In genomic region chr16:5056347-5056746, GRCh38 we compare ENCODE assay signal across 1 cellular context.
TF ChIP-seq lines count a peak whose summit lies in the region.

No MANE protein-coding gene starts in this region.

TF ChIP-seq in IMR-90, 13 proteins besides CTCF, POLR2A, EP300 and RAD21:
- TF ChIP-seq MXI1 (IDR thresholded peaks at IDR 0.05; ENCODE audit: borderline replicate concordance, low read depth, low read length) (no peak), SMC3 (IDR thresholded peaks at IDR 0.05; ENCODE audit: low read depth, low read length) (no peak), CEBPB (IDR thresholded peaks at IDR 0.05; ENCODE audit: low read depth, low read length) (no peak), BHLHE40 (IDR thresholded peaks at IDR 0.05; ENCODE audit: low read depth, low read length) (no peak), FOS (IDR thresholded peaks at IDR 0.05; ENCODE audit: low read depth, low read length) (no peak), NFE2L2 (IDR thresholded peaks at IDR 0.05; ENCODE audit: low read depth, low read length) (no peak), CHD1 (IDR thresholded peaks at IDR 0.05; ENCODE audit: low read depth, low read length) (no peak), MAZ (IDR thresholded peaks at IDR 0.05; ENCODE audit: borderline replicate concordance, low read depth, low read length) (no peak), USF2 (IDR thresholded peaks at IDR 0.05; ENCODE audit: low read depth, low read length) (no peak), MAFK (IDR thresholded peaks at IDR 0.05; ENCODE audit: low read depth, low read length) (no peak)
TF ChIP-seq in IMR-90: peak in this region for 0.
